ENCODE assay signal across 12 cellular contexts in the genomic region with DNA sequence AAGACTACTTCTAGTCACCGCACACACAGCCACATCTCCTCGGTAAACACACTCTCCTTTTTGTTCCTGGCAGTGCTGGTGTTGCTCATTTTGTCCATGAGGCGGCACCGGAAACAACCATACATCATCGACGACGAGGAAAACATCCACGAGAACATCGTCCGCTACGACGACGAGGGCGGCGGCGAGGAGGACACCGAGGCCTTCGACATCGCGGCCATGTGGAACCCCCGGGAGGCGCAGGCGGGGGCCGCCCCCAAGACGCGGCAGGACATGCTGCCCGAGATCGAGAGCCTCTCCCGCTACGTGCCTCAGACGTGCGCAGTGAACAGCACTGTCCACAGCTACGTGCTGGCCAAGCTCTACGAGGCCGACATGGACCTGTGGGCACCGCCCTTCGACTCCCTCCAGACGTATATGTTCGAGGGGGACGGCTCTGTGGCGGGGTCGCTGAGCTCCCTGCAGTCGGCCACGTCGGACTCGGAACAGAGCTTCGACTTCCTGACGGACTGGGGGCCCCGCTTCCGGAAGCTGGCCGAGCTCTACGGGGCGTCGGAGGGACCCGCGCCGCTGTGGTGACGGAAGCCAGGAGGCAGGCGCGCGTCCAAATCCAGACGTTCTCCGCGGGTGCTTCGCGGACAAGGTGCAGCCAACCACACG.
DNase-seq lines count a peak whose midpoint lies in the region; ATAC-seq and TF ChIP-seq lines count a peak whose summit lies in the region.
"Had no signal": no experiment of that assay in that cellular context is flagged by ENCODE, and none has a peak within 500 bp of the region (broad histone marks: within the 10 kb centered on the region; RNA-seq: fewer than 3 reads in every experiment).

No MANE protein-coding gene starts in this region.

- H3K27ac ChIP-seq in lower lobe of right lung (no peak overlapping the region), thoracic aorta (no peak overlapping the region)
- H3K27ac ChIP-seq: neutrophil had no signal

- H3K9me3 ChIP-seq in lower lobe of right lung (no peaks in the 10 kb centered on the region), thoracic aorta (no peaks in the 10 kb centered on the region)
- H3K9me3 ChIP-seq: neutrophil had no signal

- no peaks in the 10 kb centered on the region for H3K27me3 ChIP-seq in lower lobe of right lung (ENCODE audit: low read depth)
- H3K27me3 ChIP-seq in thoracic aorta (replicated peaks; ENCODE audit: insufficient read depth), result no peaks in the 10 kb centered on the region

- TF ChIP-seq CTCF in lower lobe of right lung (IDR thresholded peaks at IDR 0.05) (no peak), thoracic aorta (IDR thresholded peaks at IDR 0.05) (no peak)

- DNase-seq in activated T-cell treated with anti-CD3 and anti-CD28 coated beads for 48 hours (ENCODE audit: low read depth), result peak; percentile 23
- DNase-seq in activated T-cell treated with anti-CD3 and anti-CD28 coated beads for 4 hours, result no peak
- DNase-seq in activated naive CD4-positive, alpha-beta T cell treated with anti-CD3 and anti-CD28 coated beads, Interleukin-2, amount 50 U/mL, for 16 hours, result peak; percentile 20
- DNase-seq in lower lobe of right lung, result peak; percentile 48
- no peak for DNase-seq in thoracic aorta (ENCODE audit: low spot score)
- no peak for DNase-seq in SW 1271 (lab: John Stamatoyannopoulos, UW)
- DNase-seq: central memory CD4-positive, alpha-beta T cell; NCI-H1048 had no signal

- no peaks in the 10 kb centered on the region for H3K4me1 ChIP-seq in lower lobe of right lung
- no peaks in the 10 kb centered on the region for H3K4me1 ChIP-seq in thoracic aorta (ENCODE audit: control insufficient read depth in 1 of 2, low read depth in 2 of 2)

- intact Hi-C loops in lower lobe of right lung (cut with DNase I), result no loop called here

- ATAC-seq in lower lobe of right lung (peak; percentile 43), thoracic aorta (ENCODE audit: insufficient number of reproducible peaks, low FRiP score, low read depth) (no peak), GM18861 (IDR thresholded peaks at IDR 0.05; ENCODE audit: unreplicated experiment) (no peak), GM21619 (IDR thresholded peaks at IDR 0.05; ENCODE audit: unreplicated experiment) (no peak)
- ATAC-seq: Panc1 had no signal

- H3K4me3 ChIP-seq in lower lobe of right lung (peak overlapping the region; percentile 35), thoracic aorta (peak overlapping the region; percentile 43)

- H3K36me3 ChIP-seq in lower lobe of right lung (no peaks in the 10 kb centered on the region), thoracic aorta (no peaks in the 10 kb centered on the region)
- H3K36me3 ChIP-seq: neutrophil had no signal

Comparison
In these comparisons a context has a peak if more than half of its experiments do, and no peak if none do; other contexts are left out.
1. DNase-seq: peak in activated T-cell treated with anti-CD3 and anti-CD28 coated beads for 48 hours (single experiment), activated naive CD4-positive, alpha-beta T cell treated with anti-CD3 and anti-CD28 coated beads, Interleukin-2, amount 50 U/mL, for 16 hours (single experiment) and lower lobe of right lung (single experiment); none in activated T-cell treated with anti-CD3 and anti-CD28 coated beads for 4 hours (single experiment), thoracic aorta (single experiment) and SW 1271 (0 of 2).
2. ATAC-seq: peak in lower lobe of right lung (2 of 2); none in thoracic aorta (single experiment), GM18861 (single experiment) and GM21619 (single experiment).